16 cellular contexts compared by ENCODE assay signal in the genomic region with DNA sequence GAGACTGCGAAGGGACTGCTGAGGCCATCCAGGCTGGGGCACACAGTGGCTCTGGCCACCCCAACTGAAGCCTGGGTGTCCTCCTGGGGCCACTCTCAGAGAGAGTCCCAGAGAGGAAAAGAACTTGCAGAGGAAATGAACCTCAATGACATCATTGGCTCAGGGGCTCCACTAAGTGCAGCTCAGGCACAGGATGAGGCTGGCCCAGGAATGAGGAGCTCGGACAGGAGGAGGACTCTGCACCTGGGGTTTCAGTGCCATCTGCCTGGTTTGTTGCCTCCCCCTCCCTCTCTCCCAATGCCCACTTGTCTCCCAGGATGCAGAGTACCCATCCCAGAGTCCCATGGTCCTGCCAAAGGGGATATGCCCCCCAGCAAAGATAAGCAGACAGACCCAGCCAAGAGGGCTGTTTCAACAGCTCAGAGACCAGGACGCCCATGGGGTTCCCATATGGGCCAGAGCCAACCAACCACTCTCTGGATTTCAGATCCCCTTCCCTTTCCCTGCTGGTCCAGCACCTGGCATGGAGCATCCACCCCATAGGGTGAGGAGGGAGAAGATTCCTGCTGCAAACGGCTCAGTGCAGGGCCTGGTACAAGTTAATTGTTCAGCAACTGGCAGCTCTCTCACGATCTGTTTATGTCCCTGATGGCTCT. TPM values are rescaled to one million over a fixed set of nuclear protein-coding genes. Genes with fewer than 3 reads are reported as not detected.
A peak's percentile ranks its signal among the peaks of the same experiment; 100 is the strongest.
DNase-seq lines count a peak whose midpoint lies in the region; ATAC-seq and TF ChIP-seq lines count a peak whose summit lies in the region.
"Had no signal": no experiment of that assay in that cellular context is flagged by ENCODE, and none has a peak within 500 bp of the region (broad histone marks: within the 10 kb centered on the region; RNA-seq: fewer than 3 reads in every experiment).

No MANE protein-coding gene starts in this region.

- intact Hi-C loops in natural killer cell (cut with micrococcal nuclease): no loop called here
- intact Hi-C loops in CD4-positive, alpha-beta memory T cell (cut with micrococcal nuclease): no loop called here

- H3K4me1 Mint-ChIP-seq in natural killer cell treated with Interleukin-12 subunit alpha and Interleukin-12 subunit beta and Interleukin-15 and Interleukin-18, amount 100 ng/mL, for 72 hours (ENCODE audit: low read depth in 2 of 2): no peaks in the 10 kb centered on the region
- H3K4me1 Mint-ChIP-seq in natural killer cell: no peaks in the 10 kb centered on the region
- no peaks in the 10 kb centered on the region for H3K4me1 Mint-ChIP-seq in CD4-positive, alpha-beta memory T cell

- TF ChIP-seq CTCF in natural killer cell (IDR thresholded peaks at IDR 0.05): no peak

- peak; percentile 24 to 56 for ATAC-seq in natural killer cell treated with Interleukin-12 subunit alpha and Interleukin-12 subunit beta and Interleukin-15 and Interleukin-18, amount 100 ng/mL, for 72 hours
- ATAC-seq in natural killer cell: no peak
- ATAC-seq: K562, PC-3 had no signal

- H3K27me3 ChIP-seq in CD4-positive, alpha-beta memory T cell (ENCODE audit: insufficient read depth, low read length): no peaks in the 10 kb centered on the region

- H3K9me3 ChIP-seq in CD4-positive, alpha-beta memory T cell (ENCODE audit: control insufficient read depth in 1 of 2, low read length in 2 of 2): no peaks in the 10 kb centered on the region
- H3K9me3 ChIP-seq: HAP-1 had no signal

- CTCF ChIA-PET in CD4-positive, alpha-beta memory T cell (lab: Charles Lee; ENCODE audit: partially characterized antibody): no interaction called here

- H3K36me3 ChIP-seq in CD4-positive, alpha-beta memory T cell (ENCODE audit: insufficient read depth, low read length): no peaks in the 10 kb centered on the region
- H3K36me3 ChIP-seq: HAP-1 had no signal

- no peak overlapping the region for H3K4me3 ChIP-seq in CD4-positive, alpha-beta memory T cell (ENCODE audit: low read length in 2 of 2)
- H3K4me3 ChIP-seq: HAP-1, K562 had no signal

- H3K27ac ChIP-seq in CD4-positive, alpha-beta memory T cell (ENCODE audit: low read depth, low read length): no peak overlapping the region

- H3K27me3 Mint-ChIP-seq in natural killer cell treated with Interleukin-12 subunit alpha and Interleukin-12 subunit beta and Interleukin-15 and Interleukin-18, amount 100 ng/mL, for 72 hours: peaks cover 39% of the 10 kb centered on the region in 2 donors
- H3K27me3 Mint-ChIP-seq in natural killer cell (ENCODE audit: low read depth in 2 of 2): peaks cover 3 to 17% of the 10 kb centered on the region in 2 donors
- H3K27me3 Mint-ChIP-seq in CD4-positive, alpha-beta memory T cell: peaks cover 6 to 15% of the 10 kb centered on the region in 2 donors

- POLR2A ChIA-PET in CD4-positive, alpha-beta memory T cell (lab: Charles Lee; ENCODE audit: partially characterized antibody): no interaction called here

- H3K27ac Mint-ChIP-seq in natural killer cell treated with Interleukin-12 subunit alpha and Interleukin-12 subunit beta and Interleukin-15 and Interleukin-18, amount 100 ng/mL, for 72 hours: no peak overlapping the region
- no peak overlapping the region for H3K27ac Mint-ChIP-seq in natural killer cell
- H3K27ac Mint-ChIP-seq in CD4-positive, alpha-beta memory T cell: no peak overlapping the region
- H3K27ac Mint-ChIP-seq: CD4-positive, alpha-beta T cell had no signal

- no peaks in the 10 kb centered on the region for H3K9me3 Mint-ChIP-seq in natural killer cell treated with Interleukin-12 subunit alpha and Interleukin-12 subunit beta and Interleukin-15 and Interleukin-18, amount 100 ng/mL, for 72 hours
- no peaks in the 10 kb centered on the region for H3K9me3 Mint-ChIP-seq in natural killer cell
- peaks cover 0 to 25% (median 11%) of the 10 kb centered on the region in 8 donors for H3K9me3 Mint-ChIP-seq in CD4-positive, alpha-beta memory T cell

- no peak overlapping the region for H3K4me3 Mint-ChIP-seq in natural killer cell treated with Interleukin-12 subunit alpha and Interleukin-12 subunit beta and Interleukin-15 and Interleukin-18, amount 100 ng/mL, for 72 hours
- H3K4me3 Mint-ChIP-seq in natural killer cell: no peak overlapping the region
- no peak overlapping the region for H3K4me3 Mint-ChIP-seq in CD4-positive, alpha-beta memory T cell
- H3K4me3 Mint-ChIP-seq: CD4-positive, alpha-beta T cell had no signal

- H3K4me1 ChIP-seq in CD4-positive, alpha-beta memory T cell (ENCODE audit: insufficient read depth, low read length): no peaks in the 10 kb centered on the region
- H3K4me1 ChIP-seq: HAP-1 had no signal

- DNase-seq in natural killer cell treated with Interleukin-12 subunit alpha and Interleukin-12 subunit beta and Interleukin-15 and Interleukin-18, amount 100 ng/mL, for 72 hours (ENCODE audit: low spot score): no peak
- no peak for DNase-seq in natural killer cell
- peak; percentile 34 for DNase-seq in ecto neural progenitor cell (ENCODE audit: low spot score)
- DNase-seq in retina: peak; percentile 11
- no peak for DNase-seq in NCI-H2196 treated with DMSO at 0.1 percent for 48 hours (lab: John Stamatoyannopoulos, UW; ENCODE audit: unreplicated experiment)
- no peak for DNase-seq in NCI-H2107 (lab: John Stamatoyannopoulos, UW)
- no peak for DNase-seq in CD4-positive, alpha-beta memory T cell
- DNase-seq: Calu3, NCI-H1436, NCI-H2029, NCI-H510A treated with DMSO at 0.1 percent for 48 hours, NCI-H82, PC-3 had no signal

- no peaks in the 10 kb centered on the region for H3K36me3 Mint-ChIP-seq in natural killer cell treated with Interleukin-12 subunit alpha and Interleukin-12 subunit beta and Interleukin-15 and Interleukin-18, amount 100 ng/mL, for 72 hours
- H3K36me3 Mint-ChIP-seq in natural killer cell: no peaks in the 10 kb centered on the region
- peaks cover 0 to 4% of the 10 kb centered on the region in 2 donors for H3K36me3 Mint-ChIP-seq in CD4-positive, alpha-beta memory T cell

RNA-seq across cellular contexts. Expression of gene OLFM1, which starts 26.9 kb away (rescaled TPM):
- not detected for total RNA-seq in natural killer cell treated with Interleukin-12 subunit alpha and Interleukin-12 subunit beta and Interleukin-15 and Interleukin-18, amount 100 ng/mL, for 72 hours
- under 1 TPM in 1 of 3 donors, not detected in 2; 0.18 TPM for total RNA-seq in natural killer cell
- not detected for total RNA-seq in CD4-positive, alpha-beta memory T cell
- not detected for polyA plus RNA-seq in CD4-positive, alpha-beta memory T cell
- total RNA-seq: CD4-positive, alpha-beta T cell; K562 had no signal
- polyA plus RNA-seq: K562 had no signal

Comparison
In these comparisons a context has a peak if more than half of its experiments do, and no peak if none do; other contexts are left out.
1. ATAC-seq: peak in natural killer cell treated with Interleukin-12 subunit alpha and Interleukin-12 subunit beta and Interleukin-15 and Interleukin-18, amount 100 ng/mL, for 72 hours (2 of 2); none in natural killer cell (0 of 3).
2. DNase-seq: peak in ecto neural progenitor cell (single experiment) and retina (single experiment); none in natural killer cell treated with Interleukin-12 subunit alpha and Interleukin-12 subunit beta and Interleukin-15 and Interleukin-18, amount 100 ng/mL, for 72 hours (single experiment), natural killer cell (single experiment), NCI-H2196 treated with DMSO at 0.1 percent for 48 hours (single experiment), NCI-H2107 (single experiment) and CD4-positive, alpha-beta memory T cell (0 of 5).